ENCODE assay signal across 9 cellular contexts in genomic region chr3:170751083-170751893, GRCh38.
DNase-seq lines count a peak whose midpoint lies in the region; ATAC-seq, FAIRE-seq and TF ChIP-seq lines count a peak whose summit lies in the region.
"Had no signal": no experiment of that assay in that cellular context is flagged by ENCODE, and none has a peak within 500 bp of the region (broad histone marks: within the 10 kb centered on the region; RNA-seq: fewer than 3 reads in every experiment).

No MANE protein-coding gene starts in this region.

- H3K27me3 Mint-ChIP-seq in nephron (ENCODE audit: low read depth): no peaks in the 10 kb centered on the region

- peaks cover 1% of the 10 kb centered on the region for H3K9me3 Mint-ChIP-seq in nephron
- no peaks in the 10 kb centered on the region for H3K9me3 Mint-ChIP-seq in stimulated activated effector memory CD8-positive, alpha-beta T cell treated with anti-CD3 and anti-CD28 coated beads, Interleukin-12 subunit alpha, Interleukin-12 subunit beta, amount 100 ng/mL, for 72 hours

- H2AFZ ChIP-seq in endothelial cell of umbilical vein (ENCODE audit: low read depth, low read length): no peak overlapping the region
- H2AFZ ChIP-seq: parathyroid adenoma had no signal

- no peaks in the 10 kb centered on the region for H4K20me1 ChIP-seq in BLaER1 treated with 17β-estradiol and CSF1 and Interleukin-3, amounts not matched to agents 10 nM and 100 nM
- H4K20me1 ChIP-seq in endothelial cell of umbilical vein (replicated peaks; ENCODE audit: control insufficient read depth, extremely low read depth, insufficient read depth, low read length): no peaks in the 10 kb centered on the region

- CTCF ChIA-PET in endothelial cell of umbilical vein (lab: Charles Lee): interaction anchor here (0.7 to 3.4 kb wide), 10 partner anchors 10 to 338 kb away, joined by 3 to 25 read pairs (median 4); no protein-coding TSS in a partner anchor

- no peaks in the 10 kb centered on the region for H3K36me3 ChIP-seq in BLaER1 treated with 17β-estradiol and CSF1 and Interleukin-3, amounts not matched to agents 10 nM and 100 nM
- no peaks in the 10 kb centered on the region for H3K36me3 ChIP-seq in endothelial cell of umbilical vein (ENCODE audit: control insufficient read depth in 2 of 2, extremely low read depth in 1 of 2, insufficient read depth in 2 of 2, low read length in 2 of 2)

- TF ChIP-seq POLR2A in endothelial cell of umbilical vein (IDR thresholded peaks at IDR 0.05; ENCODE audit: low read depth, low read length) (no peak), GM12892 (IDR thresholded peaks at IDR 0.05; ENCODE audit: low read depth, low read length) (no peak)

- H3K4me3 ChIP-seq in BLaER1 treated with 17β-estradiol and CSF1 and Interleukin-3, amounts not matched to agents 10 nM and 100 nM: no peak overlapping the region
- H3K4me3 ChIP-seq in endothelial cell of umbilical vein (replicated peaks in 1 of 3; ENCODE audit: insufficient read depth in 1 of 3, low read depth in 1 of 3, low read length in 3 of 3): no peak overlapping the region

- no peaks in the 10 kb centered on the region for H3K9me3 ChIP-seq in BLaER1 treated with 17β-estradiol and CSF1 and Interleukin-3, amounts not matched to agents 10 nM and 100 nM (replicated peaks in 1 of 11)
- no peaks in the 10 kb centered on the region for H3K9me3 ChIP-seq in endothelial cell of umbilical vein (replicated peaks; ENCODE audit: control insufficient read depth, insufficient read depth, low read length)

- no peaks in the 10 kb centered on the region for H3K79me2 ChIP-seq in endothelial cell of umbilical vein (ENCODE audit: control insufficient read depth, insufficient read depth, low read length)
- H3K79me2 ChIP-seq: parathyroid adenoma had no signal

- ATAC-seq in HG03571 (IDR thresholded peaks at IDR 0.05; ENCODE audit: unreplicated experiment): no peak
- no peak for ATAC-seq in stimulated activated effector memory CD8-positive, alpha-beta T cell treated with anti-CD3 and anti-CD28 coated beads, Interleukin-12 subunit alpha, Interleukin-12 subunit beta, amount 100 ng/mL, for 72 hours

- intact Hi-C loops in endothelial cell of umbilical vein (cut with micrococcal nuclease): loop anchor here (1.0 to 2.0 kb wide), 4 partner anchors 51 to 330 kb away; no protein-coding TSS in a partner anchor

- TSS peak; percentile 81 for BruUV-seq in endothelial cell of umbilical vein (replicated peaks; lab: Mats Ljungman, UMichigan)

- POLR2A ChIA-PET in endothelial cell of umbilical vein (lab: Charles Lee): interaction anchor here (0.7 to 1.2 kb wide), 3 partner anchors 52 to 60 kb away, joined by 3 to 9 read pairs (median 3); no protein-coding TSS in a partner anchor

- H3K27ac Mint-ChIP-seq in nephron: peak overlapping the region; percentile 23 to 92 (median 27)
- H3K27ac Mint-ChIP-seq in stimulated activated effector memory CD8-positive, alpha-beta T cell treated with anti-CD3 and anti-CD28 coated beads, Interleukin-12 subunit alpha, Interleukin-12 subunit beta, amount 100 ng/mL, for 72 hours: no peak overlapping the region

- no peak overlapping the region for H3K9ac ChIP-seq in BLaER1 treated with 17β-estradiol and CSF1 and Interleukin-3, amounts not matched to agents 10 nM and 100 nM
- peak overlapping the region; percentile 75 for H3K9ac ChIP-seq in endothelial cell of umbilical vein (replicated peaks; ENCODE audit: extremely low read depth, insufficient read depth, low read length)
- H3K9ac ChIP-seq: parathyroid adenoma had no signal

- dilution Hi-C loops in endothelial cell of umbilical vein (cut with MboI; ENCODE audit: extremely low pct_ligation_motif_present, low sequenced_read_pairs): no loop called here

- no peaks in the 10 kb centered on the region for H3K9me1 ChIP-seq in endothelial cell of umbilical vein (replicated peaks; ENCODE audit: control insufficient read depth, extremely low read depth, insufficient read depth, low read length)

- FAIRE-seq in endothelial cell of umbilical vein (lab: Jason Lieb, UNC): peak; percentile 89
- no peak for FAIRE-seq in GM12892 (lab: Jason Lieb, UNC)

- TF ChIP-seq CTCF in endothelial cell of umbilical vein (IDR thresholded peaks at IDR 0.05; ENCODE audit: extremely low read depth in 1 of 2, insufficient read depth in 1 of 2, low read depth in 1 of 2, low read length in 2 of 2): no peak
- TF ChIP-seq CTCF in nephron (IDR thresholded peaks at IDR 0.05; ENCODE audit: unreplicated experiment in 3 of 3): no peak

- peaks cover 0 to 15% (median 9%) of the 10 kb centered on the region in 10 experiments; a peak in 14 of 20 replicates for H3K4me1 ChIP-seq in BLaER1 treated with 17β-estradiol and CSF1 and Interleukin-3, amounts not matched to agents 10 nM and 100 nM
- peaks cover 77% of the 10 kb centered on the region for H3K4me1 ChIP-seq in endothelial cell of umbilical vein (ENCODE audit: control insufficient read depth, extremely low read depth, insufficient read depth, low read length)
- H3K4me1 ChIP-seq: parathyroid adenoma had no signal

- no peak overlapping the region for H3K27ac ChIP-seq in BLaER1 treated with 17β-estradiol and CSF1 and Interleukin-3, amounts not matched to agents 10 nM and 100 nM
- H3K27ac ChIP-seq in endothelial cell of umbilical vein (ENCODE audit: insufficient read depth, low read depth, low read length): peak overlapping the region; percentile 95
- H3K27ac ChIP-seq: parathyroid adenoma had no signal

- DNase-seq in NCI-H446 (lab: John Stamatoyannopoulos, UW) (peak; percentile 11 to 85), endothelial cell of umbilical vein (ENCODE audit: low read depth, low spot score) (peak; percentile 95), GM12892 (ENCODE audit: insufficient read length) (no peak), 8988T (no peak)
- no peak for DNase-seq in stimulated activated effector memory CD8-positive, alpha-beta T cell treated with anti-CD3 and anti-CD28 coated beads, Interleukin-12 subunit alpha, Interleukin-12 subunit beta, amount 100 ng/mL, for 72 hours (ENCODE audit: low spot score in 2 of 2)

- H3K4me1 Mint-ChIP-seq in nephron: peaks cover 32% of the 10 kb centered on the region
- H3K4me1 Mint-ChIP-seq in stimulated activated effector memory CD8-positive, alpha-beta T cell treated with anti-CD3 and anti-CD28 coated beads, Interleukin-12 subunit alpha, Interleukin-12 subunit beta, amount 100 ng/mL, for 72 hours: no peaks in the 10 kb centered on the region

- no peaks in the 10 kb centered on the region for H3K36me3 Mint-ChIP-seq in nephron (ENCODE audit: low read depth)
- no peaks in the 10 kb centered on the region for H3K36me3 Mint-ChIP-seq in stimulated activated effector memory CD8-positive, alpha-beta T cell treated with anti-CD3 and anti-CD28 coated beads, Interleukin-12 subunit alpha, Interleukin-12 subunit beta, amount 100 ng/mL, for 72 hours

- peak overlapping the region; percentile 3 to 59 (median 47); a peak in 15 of 22 replicates for H3K4me2 ChIP-seq in BLaER1 treated with 17β-estradiol and CSF1 and Interleukin-3, amounts not matched to agents 10 nM and 100 nM
- H3K4me2 ChIP-seq in endothelial cell of umbilical vein (ENCODE audit: insufficient read depth, low read length): peak overlapping the region; percentile 30

- no peak overlapping the region for H3K4me3 Mint-ChIP-seq in nephron
- no peak overlapping the region for H3K4me3 Mint-ChIP-seq in stimulated activated effector memory CD8-positive, alpha-beta T cell treated with anti-CD3 and anti-CD28 coated beads, Interleukin-12 subunit alpha, Interleukin-12 subunit beta, amount 100 ng/mL, for 72 hours

- no peaks in the 10 kb centered on the region for H3K27me3 ChIP-seq in BLaER1 treated with 17β-estradiol and CSF1 and Interleukin-3, amounts not matched to agents 10 nM and 100 nM
- no peaks in the 10 kb centered on the region for H3K27me3 ChIP-seq in endothelial cell of umbilical vein (ENCODE audit: control insufficient read depth in 2 of 2, insufficient read depth in 2 of 2, low read length in 2 of 2)

TF ChIP-seq in endothelial cell of umbilical vein, 7 proteins besides CTCF, POLR2A, EP300 and RAD21:
- peak; percentile 66 for TF ChIP-seq MYC (IDR thresholded peaks at IDR 0.05; ENCODE audit: low read depth, low read length)
- no peak for TF ChIP-seq EZH2 (IDR thresholded peaks at IDR 0.05; ENCODE audit: borderline replicate concordance, low read depth, low read length, severe bottlenecking)
- peak; percentile 76 for TF ChIP-seq JUN (IDR thresholded peaks at IDR 0.05; ENCODE audit: borderline replicate concordance, insufficient read depth, insufficient read length, low read depth)
- peak; percentile 96 for TF ChIP-seq POLR2AphosphoS5 (IDR thresholded peaks at IDR 0.05; ENCODE audit: insufficient read depth, low read depth, low read length)
- TF ChIP-seq GATA2 (IDR thresholded peaks at IDR 0.05; ENCODE audit: insufficient read depth, insufficient read length, low read depth, low read length): peak; percentile 62
- TF ChIP-seq FOS (IDR thresholded peaks at IDR 0.05; ENCODE audit: borderline replicate concordance, insufficient read depth, low read length): peak; percentile 89
- TF ChIP-seq MAX (IDR thresholded peaks at IDR 0.05; ENCODE audit: insufficient read depth, insufficient read length): no peak

Comparison
In these comparisons a context has a peak if more than half of its experiments do, and no peak if none do; other contexts are left out.
1. DNase-seq: peak in NCI-H446 (2 of 2) and endothelial cell of umbilical vein (single experiment); none in GM12892 (single experiment), stimulated activated effector memory CD8-positive, alpha-beta T cell treated with anti-CD3 and anti-CD28 coated beads, Interleukin-12 subunit alpha, Interleukin-12 subunit beta, amount 100 ng/mL, for 72 hours (0 of 2) and 8988T (single experiment).